8 cellular contexts compared by ENCODE assay signal in the genomic region with DNA sequence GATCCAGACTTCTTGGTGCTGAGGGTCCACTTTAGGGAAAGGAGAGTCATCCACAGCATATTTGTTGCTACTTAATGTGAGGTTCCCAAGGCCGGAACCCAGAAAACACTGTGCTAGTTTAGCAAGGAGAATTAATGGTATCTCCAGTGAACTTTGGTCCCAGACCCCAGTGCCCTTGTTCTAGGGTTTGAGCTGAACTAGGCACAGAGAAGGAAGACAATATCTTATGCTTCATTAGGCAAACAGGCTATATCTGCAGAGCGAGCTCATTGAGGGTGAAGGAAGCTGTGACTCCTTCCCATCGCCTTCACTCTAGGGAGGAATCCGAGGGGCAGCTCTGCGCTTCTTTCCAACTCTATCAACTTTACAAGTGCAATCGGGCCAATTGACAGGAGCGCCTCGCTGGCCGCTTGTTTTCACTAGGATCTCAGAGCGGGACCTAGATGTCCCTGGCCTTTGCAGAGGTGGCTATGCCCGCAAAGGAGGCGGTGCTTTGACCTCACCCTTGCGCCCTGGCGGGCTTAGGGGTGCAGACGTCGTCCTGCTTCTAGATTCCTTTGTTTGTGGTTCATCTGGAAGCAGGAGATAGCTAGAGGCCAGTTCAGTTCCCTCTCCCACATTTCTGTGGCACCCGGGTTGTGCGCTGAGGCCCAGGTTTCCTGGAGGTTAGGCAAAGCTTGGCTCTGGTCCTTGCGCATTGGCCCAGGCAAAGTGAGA.
DNase-seq lines count a peak whose midpoint lies in the region; ATAC-seq and TF ChIP-seq lines count a peak whose summit lies in the region.

No MANE protein-coding gene starts in this region.

- peaks cover 48% of the 10 kb centered on the region for H3K4me1 Mint-ChIP-seq in nephron progenitor cell

- H3K4me3 Mint-ChIP-seq in nephron progenitor cell = peak overlapping the region; percentile 95

- no peak for TF ChIP-seq CTCF in GM13976 (IDR thresholded peaks at IDR 0.05; ENCODE audit: borderline replicate concordance, control extremely low read depth, extremely low read depth, insufficient read depth, missing control alignments)
- TF ChIP-seq CTCF in epithelial cell of esophagus (IDR thresholded peaks at IDR 0.05; ENCODE audit: insufficient read depth, low read depth, low read length, missing control alignments) = no peak
- no peak for TF ChIP-seq CTCF in nephron progenitor cell (IDR thresholded peaks at IDR 0.05)

- ATAC-seq in HG03025 (IDR thresholded peaks at IDR 0.05; ENCODE audit: low FRiP score, unreplicated experiment) = no peak

- H3K27ac Mint-ChIP-seq in nephron progenitor cell = no peak overlapping the region

- DNase-seq in GM13976 (ENCODE audit: low spot score) = peak; percentile 9
- peak; percentile 31 for DNase-seq in OCI-M1 (lab: John Stamatoyannopoulos, UW)
- no peak for DNase-seq in epithelial cell of esophagus (ENCODE audit: low read depth)
- peak; percentile 34 for DNase-seq in nephron progenitor cell
- DNase-seq in EL = no peak
- no peak for DNase-seq in stimulated activated CD4-positive, alpha-beta T cell treated with anti-CD3 and anti-CD28 coated beads, Interleukin-1b, Interleukin-23, amount 100 ng/mL, for 48 hours
- DNase-seq in HCEC 1CT = no peak

- H3K9me3 Mint-ChIP-seq in nephron progenitor cell = no peaks in the 10 kb centered on the region

- no peaks in the 10 kb centered on the region for H3K36me3 Mint-ChIP-seq in nephron progenitor cell (ENCODE audit: low read depth)

- peaks cover 26% of the 10 kb centered on the region for H3K27me3 Mint-ChIP-seq in nephron progenitor cell (ENCODE audit: low read depth, poor library complexity)

- in situ Hi-C loops in GM13976 (cut with MboI; ENCODE audit: low sequenced_read_pairs, unreplicated experiment) = no loop called here

- H3K4me3 ChIP-seq in epithelial cell of esophagus (ENCODE audit: low read length) = peak overlapping the region; percentile 64

Comparison
In these comparisons a context has a peak if more than half of its experiments do, and no peak if none do; other contexts are left out.
1. DNase-seq: peak in GM13976 (single experiment), OCI-M1 (single experiment) and nephron progenitor cell (single experiment); none in epithelial cell of esophagus (single experiment), EL (single experiment), stimulated activated CD4-positive, alpha-beta T cell treated with anti-CD3 and anti-CD28 coated beads, Interleukin-1b, Interleukin-23, amount 100 ng/mL, for 48 hours (single experiment) and HCEC 1CT (single experiment).